ENCODE assay signal across 35 cellular contexts in the genomic region with DNA sequence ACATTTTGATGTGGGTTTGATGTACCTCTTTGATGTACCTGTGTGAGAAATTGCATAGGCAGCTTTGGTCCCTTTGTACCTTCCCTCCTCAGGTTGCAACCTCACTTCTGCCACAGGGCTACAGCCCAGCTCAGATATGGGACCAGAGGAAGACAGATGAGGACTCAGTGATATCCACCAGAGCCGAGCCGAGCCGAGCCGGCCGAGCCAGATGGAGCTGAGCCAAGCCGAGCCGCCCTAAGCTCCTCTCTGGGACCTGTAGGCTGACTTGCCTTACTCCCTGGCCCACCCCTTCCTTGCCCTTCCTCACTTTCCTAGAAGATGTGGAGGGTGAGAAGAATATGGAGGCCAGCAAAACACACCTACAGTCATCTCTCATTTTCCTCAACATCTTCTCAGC. TPM values are rescaled to one million over a fixed set of nuclear protein-coding genes. Genes with fewer than 3 reads are reported as not detected.
"Had no signal": no experiment of that assay in that cellular context is flagged by ENCODE, and none has a peak within 500 bp of the region (broad histone marks: within the 10 kb centered on the region; RNA-seq: fewer than 3 reads in every experiment).

No MANE protein-coding gene starts in this region.

- H3K79me2 ChIP-seq: hepatocyte had no signal

- H3K4me2 ChIP-seq: hepatocyte, smooth muscle cell had no signal

- H3K36me3 ChIP-seq: left lung, lower lobe of right lung, neutrophil, ovary, right atrium auricular region, right lobe of liver, thyroid gland, transverse colon, upper lobe of left lung, vagina had no signal

- H3K4me1 Mint-ChIP-seq: stimulated activated naive B cell treated with anti-CD40 and anti-IgM and Interleukin-4, amounts not matched to agents 10 μg/mL and 1 μg/mL and 100 μg/mL, for 72 hours had no signal

- H3K4me3 Mint-ChIP-seq: naive thymus-derived CD8-positive, alpha-beta T cell; nephron; neural crest cell; stimulated activated naive B cell treated with anti-CD40 and anti-IgM and Interleukin-4, amounts not matched to agents 10 μg/mL and 1 μg/mL and 100 μg/mL, for 72 hours had no signal

- H3K4me1 ChIP-seq: lower lobe of right lung, right lobe of liver, stomach, testis, thyroid gland had no signal

- H3K27me3 ChIP-seq: hepatocyte, left lung, neutrophil, ovary, right atrium auricular region, right lobe of liver, stomach, testis, thyroid gland, transverse colon, upper lobe of left lung, vagina had no signal

- H3K27ac Mint-ChIP-seq: nephron; progenitor cell of endocrine pancreas; stimulated activated naive B cell treated with anti-CD40 and anti-IgM and Interleukin-4, amounts not matched to agents 10 μg/mL and 1 μg/mL and 100 μg/mL, for 72 hours had no signal

- H2AFZ ChIP-seq: hepatocyte had no signal

- DNase-seq: kidney glomerular epithelial cell; left colon; left lung; lower lobe of right lung; mammary epithelial cell; mesenchymal stem cell; naive thymus-derived CD8-positive, alpha-beta T cell; occipital lobe; ovary; right lobe of liver; stimulated activated CD4-positive, alpha-beta T cell treated with anti-CD3 and anti-CD28 coated beads, Interleukin-1b, Interleukin-23, amount 100 ng/mL, for 48 hours; stimulated activated CD4-positive, alpha-beta T cell treated with anti-CD3 and anti-CD28 coated beads, Interleukin-2, amount 100 ng/mL, for 48 hours; stimulated activated CD4-positive, alpha-beta T cell treated with anti-CD3 and anti-CD28 coated beads, Interleukin-4, amount 100 ng/mL, for 4 hours; stimulated activated CD8-positive, alpha-beta memory T cell treated with anti-CD3 and anti-CD28 coated beads, Interleukin-4, amount 100 ng/mL, for 48 hours; stimulated activated naive B cell treated with anti-CD40 and anti-IgM and Interleukin-4, amounts not matched to agents 10 μg/mL and 1 μg/mL and 100 μg/mL, for 72 hours; stimulated activated naive CD8-positive, alpha-beta T cell treated with anti-CD3 and anti-CD28 coated beads, Interleukin-15, Interleukin-2, amounts not matched to agents 100 U/mL and 50 U/mL, for 24 hours; stomach; testis; thyroid gland; transverse colon had no signal

- H3K9me3 ChIP-seq: left lung, lower lobe of right lung, neutrophil, ovary, right atrium auricular region, right lobe of liver, stomach, testis, thyroid gland, transverse colon, upper lobe of left lung, vagina had no signal

- ATAC-seq: left colon; left lung; lower lobe of right lung; stimulated activated naive B cell treated with anti-CD40 and anti-IgM and Interleukin-4, amounts not matched to agents 10 μg/mL and 1 μg/mL and 100 μg/mL, for 72 hours; stimulated activated naive CD8-positive, alpha-beta T cell treated with anti-CD3 and anti-CD28 coated beads, Interleukin-15, Interleukin-2, amounts not matched to agents 100 U/mL and 50 U/mL, for 24 hours had no signal

- H3K9me3 Mint-ChIP-seq: nephron; neural crest cell; stimulated activated naive B cell treated with anti-CD40 and anti-IgM and Interleukin-4, amounts not matched to agents 10 μg/mL and 1 μg/mL and 100 μg/mL, for 72 hours had no signal

- H3K27me3 Mint-ChIP-seq: naive thymus-derived CD8-positive, alpha-beta T cell; progenitor cell of endocrine pancreas; stimulated activated naive B cell treated with anti-CD40 and anti-IgM and Interleukin-4, amounts not matched to agents 10 μg/mL and 1 μg/mL and 100 μg/mL, for 72 hours had no signal

- H3K4me3 ChIP-seq: hepatocyte, left lung, lower lobe of right lung, ovary, right atrium auricular region, right lobe of liver, smooth muscle cell, stomach, testis, thyroid gland, transverse colon, upper lobe of left lung, vagina had no signal

- H3K27ac ChIP-seq: hepatocyte, left lung, lower lobe of right lung, neutrophil, ovary, right atrium auricular region, right lobe of liver, stomach, testis, thyroid gland, transverse colon, upper lobe of left lung, vagina had no signal

RNA-seq across cellular contexts. Expression of a gene that starts 3.8 kb away (rescaled TPM):
- total RNA-seq: hepatocyte, left colon, mammary epithelial cell, neural crest cell, occipital lobe, ovary, progenitor cell of endocrine pancreas, pulmonary artery endothelial cell, renal cortical epithelial cell, right atrium auricular region, right lobe of liver, skeletal muscle tissue, smooth muscle cell, transverse colon, urinary bladder, vagina had no signal
- polyA plus RNA-seq: hepatocyte, keratinocyte, liver, mammary epithelial cell, smooth muscle cell, stomach, urinary bladder had no signal

RNA-seq across cellular contexts. Expression of a gene that starts 15.3 kb away (rescaled TPM):
- total RNA-seq: mammary epithelial cell, neural crest cell, progenitor cell of endocrine pancreas, renal cortical epithelial cell had no signal
- polyA plus RNA-seq: smooth muscle cell had no signal
